8 cellular contexts compared by ENCODE assay signal in the genomic region with DNA sequence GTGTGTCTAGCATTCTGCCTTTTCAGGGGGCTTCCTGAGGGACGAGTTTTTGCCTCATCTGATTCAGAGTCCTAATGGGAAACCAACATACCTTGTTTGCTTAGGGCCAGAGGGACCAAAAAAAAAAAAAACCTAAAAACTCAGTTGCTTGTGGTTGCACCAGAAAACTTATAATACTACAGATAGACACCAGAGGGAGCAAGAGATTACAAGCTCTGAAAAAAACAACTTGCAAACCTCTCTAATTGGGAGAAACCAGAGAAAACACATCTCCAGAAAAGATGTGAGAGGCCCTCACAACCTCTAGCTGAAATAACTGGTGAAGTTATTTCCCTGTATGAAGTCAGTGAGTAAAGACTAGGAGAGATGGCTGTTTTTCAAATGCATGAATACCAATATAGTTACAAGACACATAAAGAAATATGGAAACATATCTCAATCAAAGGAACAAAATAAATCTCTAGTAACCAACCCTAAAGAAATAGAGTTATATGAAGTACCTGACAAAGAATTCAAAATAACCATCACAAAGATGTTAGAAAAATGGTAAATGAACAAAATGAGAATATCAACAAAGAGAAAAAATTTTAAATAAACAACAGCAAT.
DNase-seq lines count a peak whose midpoint lies in the region; ATAC-seq, FAIRE-seq and TF ChIP-seq lines count a peak whose summit lies in the region.

No MANE protein-coding gene starts in this region.

- FAIRE-seq in frontal cortex (lab: Jason Lieb, UNC) = peak; percentile 44

- CTCF ChIA-PET in BJ (lab: Yijun Ruan, JAX) = interaction anchor here (0.5 to 7.0 kb wide), 18 partner anchors 9 to 1009 kb away, joined by 3 to 64 read pairs (median 3); no protein-coding TSS in a partner anchor
- CTCF ChIA-PET in RWPE1 (lab: Yijun Ruan, JAX) = interaction anchor here (0.5 to 2.8 kb wide), 21 partner anchors 10 to 1617 kb away, joined by 3 to 12 read pairs (median 5); no protein-coding TSS in a partner anchor

- TF ChIP-seq CTCF in BJ (IDR thresholded peaks at IDR 0.05; ENCODE audit: insufficient read depth, low read depth, low read length) = peak; percentile 54
- peak; percentile 59 for TF ChIP-seq CTCF in RWPE1 (conservative IDR thresholded peaks at IDR 0.05; ENCODE audit: low read depth)
- peak; percentile 82 for TF ChIP-seq CTCF in type B pancreatic cell (conservative IDR thresholded peaks at IDR 0.05)

- H3K9me3 Mint-ChIP-seq in type B pancreatic cell = peaks cover 4% of the 10 kb centered on the region

- POLR2A ChIA-PET in BJ (lab: Charles Lee) (no interaction called here), RWPE1 (lab: Yijun Ruan, JAX; ENCODE audit: low non-redundant PET) (no interaction called here)

- ATAC-seq in GM21515 (IDR thresholded peaks at IDR 0.05; ENCODE audit: unreplicated experiment) = no peak

- H3K27me3 Mint-ChIP-seq in type B pancreatic cell = no peaks in the 10 kb centered on the region

- no peaks in the 10 kb centered on the region for H3K36me3 ChIP-seq in BJ (ENCODE audit: control insufficient read depth, insufficient read depth, low read length)

- peaks cover 15% of the 10 kb centered on the region for H3K4me1 Mint-ChIP-seq in type B pancreatic cell (ENCODE audit: unreplicated experiment)

- no peak overlapping the region for H3K4me3 Mint-ChIP-seq in type B pancreatic cell

- peak; percentile 16 for DNase-seq in BJ (ENCODE audit: low read depth)
- DNase-seq in HS-5 (ENCODE audit: low read depth) = peak; percentile 26
- DNase-seq in RWPE1 (ENCODE audit: low spot score) = peak; percentile 17
- no peak for DNase-seq in frontal cortex (ENCODE audit: low spot score in 2 of 2)
- DNase-seq in type B pancreatic cell (ENCODE audit: extremely low spot score, unreplicated experiment) = no peak
- DNase-seq in GM19238 (ENCODE audit: insufficient read length, low spot score) = no peak
- DNase-seq in activated CD8-positive, alpha-beta memory T cell treated with anti-CD3 and anti-CD28 coated beads, Interleukin-2, amount 50 U/mL, for 4 hours = no peak

- no peak overlapping the region for H3K27ac ChIP-seq in RWPE1

- no peak overlapping the region for H3K4me3 ChIP-seq in BJ (ENCODE audit: low read depth, low read length)

- H3K27ac Mint-ChIP-seq in type B pancreatic cell = peak overlapping the region; percentile 44

- peaks cover 4% of the 10 kb centered on the region for H3K36me3 Mint-ChIP-seq in type B pancreatic cell

- H3K27me3 ChIP-seq in BJ (ENCODE audit: control insufficient read depth, insufficient read depth, low read length) = no peaks in the 10 kb centered on the region

Comparison
In these comparisons a context has a peak if more than half of its experiments do, and no peak if none do; other contexts are left out.
1. DNase-seq: peak in BJ (single experiment), HS-5 (single experiment) and RWPE1 (single experiment); none in frontal cortex (0 of 2), type B pancreatic cell (single experiment), GM19238 (single experiment) and activated CD8-positive, alpha-beta memory T cell treated with anti-CD3 and anti-CD28 coated beads, Interleukin-2, amount 50 U/mL, for 4 hours (single experiment).
2. Peak in every context shown above with its lines, with median percentiles within 50 percentile points of each other: CTCF ChIP-seq.